Comparison of ENCODE assay signal across 20 cellular contexts in genomic region chr4:38287090-38287843, GRCh38.
DNase-seq lines count a peak whose midpoint lies in the region; ATAC-seq lines count a peak whose summit lies in the region.
"Had no signal": no experiment of that assay in that cellular context is flagged by ENCODE, and none has a peak within 500 bp of the region (broad histone marks: within the 10 kb centered on the region; RNA-seq: fewer than 3 reads in every experiment).

No MANE protein-coding gene starts in this region.

- DNase-seq in ELF-1 (ENCODE audit: low read depth, low spot score) = peak; percentile 31
- DNase-seq in caudate nucleus (lab: John Stamatoyannopoulos, UW) = peak in 1 of 61 donors; percentile 16
- peak; percentile 21 for DNase-seq in mesendoderm
- no peak for DNase-seq in activated gamma-delta T cell (lab: John Stamatoyannopoulos, UW)
- no peak for DNase-seq in central memory CD4-positive, alpha-beta T cell
- no peak for DNase-seq in NCI-H2029 treated with DMSO at 0.1 percent for 48 hours (lab: John Stamatoyannopoulos, UW)
- DNase-seq: DMS79 treated with DMSO at 0.1 percent for 48 hours, Kasumi-1, NCI-H187 treated with DMSO at 0.1 percent for 48 hours, NCI-H2171, NCI-H446, NCI-H526 treated with DMSO at 0.1 percent for 48 hours, SIG-M5, SK-N-SH had no signal

- no peaks in the 10 kb centered on the region for H3K79me1 ChIP-seq in mesendoderm (ENCODE audit: low read length)

- no peak overlapping the region for H3K56ac ChIP-seq in mesendoderm (ENCODE audit: low read length)

- H4K5ac ChIP-seq in mesendoderm (ENCODE audit: low read length) = no peak overlapping the region

- H2AK5ac ChIP-seq in mesendoderm (ENCODE audit: low read length) = no peak overlapping the region

- no peak for ATAC-seq in GM19351 (IDR thresholded peaks at IDR 0.05; ENCODE audit: unreplicated experiment)
- ATAC-seq: A549, GM12878, Panc1 had no signal

- no peaks in the 10 kb centered on the region for H3K36me3 ChIP-seq in HUES64 (ENCODE audit: insufficient read depth, low read length)
- no peaks in the 10 kb centered on the region for H3K36me3 ChIP-seq in mesendoderm (ENCODE audit: control insufficient read depth, insufficient read depth, low read length)
- H3K36me3 ChIP-seq: HAP-1 had no signal

- H3K27me3 ChIP-seq in HUES64 (ENCODE audit: insufficient read depth, low read length) (no peaks in the 10 kb centered on the region), mesendoderm (ENCODE audit: insufficient read depth, low read length, poor library complexity) (no peaks in the 10 kb centered on the region)

- H3K4me2 ChIP-seq in mesendoderm (ENCODE audit: low read length) = no peak overlapping the region
- H3K4me2 ChIP-seq: A549, SK-N-SH had no signal

- H3K79me2 ChIP-seq in mesendoderm (ENCODE audit: control insufficient read depth, insufficient read depth, low read length) = no peaks in the 10 kb centered on the region

- H3K9me3 ChIP-seq in HUES64 (ENCODE audit: insufficient read depth, low read depth, low read length) = 0 out of 2 replicates have a peak, but pooled peaks cover 3% of the 10 kb centered on the region
- H3K9me3 ChIP-seq: A549, HAP-1, SK-N-SH had no signal

- no peak overlapping the region for H3K4me3 ChIP-seq in HUES64 (ENCODE audit: low read length)
- H3K4me3 ChIP-seq in mesendoderm (ENCODE audit: low read length) = no peak overlapping the region
- H3K4me3 ChIP-seq: A549, GM12878, HAP-1 had no signal

- no peak overlapping the region for H3K18ac ChIP-seq in mesendoderm (ENCODE audit: low read length)

- no peak overlapping the region for H2BK5ac ChIP-seq in mesendoderm (ENCODE audit: low read length)

- no peak overlapping the region for H3K4ac ChIP-seq in mesendoderm (ENCODE audit: low read depth, low read length)

- H3K9ac ChIP-seq in HUES64 (ENCODE audit: low read depth, low read length) (no peak overlapping the region), mesendoderm (ENCODE audit: low read length) (no peak overlapping the region)
- H3K9ac ChIP-seq: SK-N-SH had no signal

- H4K8ac ChIP-seq in mesendoderm (ENCODE audit: low read depth, low read length) = no peak overlapping the region

- H3K23ac ChIP-seq in mesendoderm (ENCODE audit: low read length) = no peak overlapping the region

- H3K27ac ChIP-seq in HUES64 (ENCODE audit: low read depth, low read length) = peak overlapping the region; percentile 39; the same call in 1 of the 2 replicates
- H3K27ac ChIP-seq in caudate nucleus (ENCODE audit: low read depth, low read length) = peak overlapping the region; percentile 29
- H3K27ac ChIP-seq in mesendoderm (ENCODE audit: low read depth, low read length) = no peak overlapping the region
- H3K27ac ChIP-seq: A549 had no signal

- WGBS in HUES64 = 18% methylated on average over 10 of the region's 10 CpGs
- no CpG with 5 or more reads among the region's 10 CpGs for WGBS in mesendoderm (ENCODE audit: extremely low coverage, insufficient coverage, low lambda C conversion rate)

- H2BK15ac ChIP-seq in mesendoderm (replicated peaks; ENCODE audit: low read depth) = no peak overlapping the region

- no peak overlapping the region for H2BK120ac ChIP-seq in mesendoderm (ENCODE audit: low read depth, low read length)

- H3K4me1 ChIP-seq in HUES64 (ENCODE audit: insufficient read depth, low read length) (peaks cover 19% of the 10 kb centered on the region), mesendoderm (ENCODE audit: control insufficient read depth, low read depth, low read length) (no peaks in the 10 kb centered on the region)
- H3K4me1 ChIP-seq: A549, HAP-1 had no signal

Comparison
In these comparisons a context has a peak if more than half of its experiments do, and no peak if none do; other contexts are left out.
1. DNase-seq: peak in ELF-1 (single experiment) and mesendoderm (single experiment); none in activated gamma-delta T cell (single experiment), central memory CD4-positive, alpha-beta T cell (single experiment) and NCI-H2029 treated with DMSO at 0.1 percent for 48 hours (single experiment).